18 cellular contexts compared by ENCODE assay signal in the genomic region with DNA sequence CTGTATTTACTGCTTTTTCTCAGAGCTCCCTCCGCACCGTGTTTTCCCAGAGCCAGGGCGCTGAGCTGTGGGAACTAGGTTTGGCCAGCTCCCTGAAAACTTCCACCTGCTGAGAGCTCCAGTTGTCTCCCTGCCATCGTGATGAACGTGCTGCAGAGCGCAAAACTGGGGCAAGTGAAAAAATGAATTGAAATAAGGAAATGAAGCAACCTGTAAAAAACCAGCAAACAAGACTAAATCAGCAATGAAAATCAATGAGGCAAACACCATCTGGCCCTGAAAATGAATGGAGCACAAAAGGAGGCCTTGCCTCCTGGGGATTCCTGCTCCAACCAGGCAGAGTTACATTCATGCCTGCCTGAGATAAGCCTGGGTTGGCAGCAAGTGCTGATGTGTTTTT.
DNase-seq lines count a peak whose midpoint lies in the region; ATAC-seq and TF ChIP-seq lines count a peak whose summit lies in the region.
"Had no signal": no experiment of that assay in that cellular context is flagged by ENCODE, and none has a peak within 500 bp of the region (broad histone marks: within the 10 kb centered on the region; RNA-seq: fewer than 3 reads in every experiment).

No MANE protein-coding gene starts in this region.

- H3K4me3 Mint-ChIP-seq in brain: peak overlapping the region in 2 of 5 experiments; percentile 45 to 55
- no peak overlapping the region for H3K4me3 Mint-ChIP-seq in osteocyte (ENCODE audit: unreplicated experiment)
- H3K4me3 Mint-ChIP-seq in activated CD4-positive, alpha-beta T cell treated with anti-CD3 and anti-CD28 coated beads, Interleukin-2, amount 10 ng/mL, durations not matched to agents 7 days and 5 days: no peak overlapping the region
- H3K4me3 Mint-ChIP-seq: activated naive CD4-positive, alpha-beta T cell treated with anti-CD3 and anti-CD28 coated beads, Interleukin-2, amount 10 ng/mL, durations not matched to agents 7 days and 5 days; CD8-positive, alpha-beta memory T cell had no signal

- H3K36me3 Mint-ChIP-seq in brain (no peaks in the 10 kb centered on the region), osteocyte (ENCODE audit: unreplicated experiment) (no peaks in the 10 kb centered on the region)
- H3K36me3 Mint-ChIP-seq in activated CD4-positive, alpha-beta T cell treated with anti-CD3 and anti-CD28 coated beads, Interleukin-2, amount 10 ng/mL, durations not matched to agents 7 days and 5 days (ENCODE audit: low read depth): no peaks in the 10 kb centered on the region
- H3K36me3 Mint-ChIP-seq: activated naive CD4-positive, alpha-beta T cell treated with anti-CD3 and anti-CD28 coated beads, Interleukin-2, amount 10 ng/mL, durations not matched to agents 7 days and 5 days had no signal

- no peak for TF ChIP-seq CTCF in brain (conservative IDR thresholded peaks at IDR 0.05)
- TF ChIP-seq CTCF in osteocyte (IDR thresholded peaks at IDR 0.05): no peak
- no peak for TF ChIP-seq CTCF in foreskin keratinocyte (conservative IDR thresholded peaks at IDR 0.05)

- peak overlapping the region; percentile 44 to 100 (median 87) for H3K27ac Mint-ChIP-seq in brain
- H3K27ac Mint-ChIP-seq in osteocyte (ENCODE audit: unreplicated experiment): no peak overlapping the region
- H3K27ac Mint-ChIP-seq in activated CD4-positive, alpha-beta T cell treated with anti-CD3 and anti-CD28 coated beads, Interleukin-2, amount 10 ng/mL, durations not matched to agents 7 days and 5 days: no peak overlapping the region
- H3K27ac Mint-ChIP-seq: activated naive CD4-positive, alpha-beta T cell treated with anti-CD3 and anti-CD28 coated beads, Interleukin-2, amount 10 ng/mL, durations not matched to agents 7 days and 5 days; CD8-positive, alpha-beta memory T cell had no signal

- H3K27ac ChIP-seq in foreskin keratinocyte: no peak overlapping the region
- H3K27ac ChIP-seq: brain microvascular endothelial cell, KMS-11, neutrophil had no signal

- H3K27me3 Mint-ChIP-seq in brain: peaks cover 4% of the 10 kb centered on the region
- no peaks in the 10 kb centered on the region for H3K27me3 Mint-ChIP-seq in osteocyte (ENCODE audit: unreplicated experiment)
- no peaks in the 10 kb centered on the region for H3K27me3 Mint-ChIP-seq in activated CD4-positive, alpha-beta T cell treated with anti-CD3 and anti-CD28 coated beads, Interleukin-2, amount 10 ng/mL, durations not matched to agents 7 days and 5 days
- H3K27me3 Mint-ChIP-seq: activated naive CD4-positive, alpha-beta T cell treated with anti-CD3 and anti-CD28 coated beads, Interleukin-2, amount 10 ng/mL, durations not matched to agents 7 days and 5 days; CD8-positive, alpha-beta memory T cell had no signal

- no peaks in the 10 kb centered on the region for H3K27me3 ChIP-seq in foreskin keratinocyte
- H3K27me3 ChIP-seq: brain microvascular endothelial cell, neutrophil had no signal

- H3K4me1 ChIP-seq in foreskin keratinocyte: no peaks in the 10 kb centered on the region

- H3K9me3 Mint-ChIP-seq in brain: peaks cover 0 to 4% (median 0%) of the 10 kb centered on the region in 5 experiments
- H3K9me3 Mint-ChIP-seq in osteocyte (ENCODE audit: unreplicated experiment): no peaks in the 10 kb centered on the region
- H3K9me3 Mint-ChIP-seq in activated CD4-positive, alpha-beta T cell treated with anti-CD3 and anti-CD28 coated beads, Interleukin-2, amount 10 ng/mL, durations not matched to agents 7 days and 5 days: no peaks in the 10 kb centered on the region
- H3K9me3 Mint-ChIP-seq: activated naive CD4-positive, alpha-beta T cell treated with anti-CD3 and anti-CD28 coated beads, Interleukin-2, amount 10 ng/mL, durations not matched to agents 7 days and 5 days; CD8-positive, alpha-beta memory T cell had no signal

- ATAC-seq in foreskin keratinocyte: no peak
- ATAC-seq: PC-3; stimulated activated naive CD8-positive, alpha-beta T cell treated with anti-CD3 and anti-CD28 coated beads, Interleukin-15, Interleukin-2, amounts not matched to agents 100 U/mL and 50 U/mL, for 24 hours had no signal

- H3K4me1 Mint-ChIP-seq in brain (peaks cover 31% of the 10 kb centered on the region), osteocyte (ENCODE audit: unreplicated experiment) (no peaks in the 10 kb centered on the region)
- peaks cover 2% of the 10 kb centered on the region for H3K4me1 Mint-ChIP-seq in activated CD4-positive, alpha-beta T cell treated with anti-CD3 and anti-CD28 coated beads, Interleukin-2, amount 10 ng/mL, durations not matched to agents 7 days and 5 days
- H3K4me1 Mint-ChIP-seq: activated naive CD4-positive, alpha-beta T cell treated with anti-CD3 and anti-CD28 coated beads, Interleukin-2, amount 10 ng/mL, durations not matched to agents 7 days and 5 days; CD8-positive, alpha-beta memory T cell had no signal

- POLR2A ChIA-PET in activated CD4-positive, alpha-beta T cell treated with anti-CD3 and anti-CD28 coated beads, Interleukin-2, amount 10 ng/mL, durations not matched to agents 7 days and 5 days (lab: Charles Lee): no interaction called here

- CTCF ChIA-PET in activated CD4-positive, alpha-beta T cell treated with anti-CD3 and anti-CD28 coated beads, Interleukin-2, amount 10 ng/mL, durations not matched to agents 7 days and 5 days (lab: Charles Lee): interaction anchor here (1.2 kb wide), 1 partner anchor 61 kb away, joined by 3 read pairs; no protein-coding TSS in a partner anchor

- DNase-seq in NCI-H748 (lab: John Stamatoyannopoulos, UW; ENCODE audit: unreplicated experiment) (peak; percentile 47), NCI-H748 treated with DMSO at 0.1 percent for 48 hours (lab: John Stamatoyannopoulos, UW) (no peak), NCI-H1694 (lab: John Stamatoyannopoulos, UW) (peak; percentile 96), osteocyte (ENCODE audit: extremely low spot score, unreplicated experiment) (peak; percentile 56), foreskin keratinocyte (no peak), UCSD-AML1 (lab: John Stamatoyannopoulos, UW; ENCODE audit: unreplicated experiment) (no peak)
- DNase-seq in activated CD4-positive, alpha-beta T cell treated with anti-CD3 and anti-CD28 coated beads, Interleukin-2, amount 10 ng/mL, durations not matched to agents 7 days and 5 days: no peak
- DNase-seq: activated naive CD4-positive, alpha-beta T cell treated with anti-CD3 and anti-CD28 coated beads, Interleukin-2, amount 10 ng/mL, durations not matched to agents 7 days and 5 days; brain microvascular endothelial cell; CD8-positive, alpha-beta memory T cell; effector CD4-positive, alpha-beta T cell; GF-D8; NCI-H2029 treated with DMSO at 0.1 percent for 48 hours; PC-3; stimulated activated naive CD8-positive, alpha-beta T cell treated with anti-CD3 and anti-CD28 coated beads, Interleukin-15, Interleukin-2, amounts not matched to agents 100 U/mL and 50 U/mL, for 24 hours had no signal

Comparison
In these comparisons a context has a peak if more than half of its experiments do, and no peak if none do; other contexts are left out.
1. DNase-seq: peak in NCI-H748 (single experiment), NCI-H1694 (single experiment) and osteocyte (single experiment); none in NCI-H748 treated with DMSO at 0.1 percent for 48 hours (single experiment), activated CD4-positive, alpha-beta T cell treated with anti-CD3 and anti-CD28 coated beads, Interleukin-2, amount 10 ng/mL, durations not matched to agents 7 days and 5 days (single experiment), foreskin keratinocyte (0 of 2) and UCSD-AML1 (single experiment).
2. H3K27ac Mint-ChIP-seq: peak in brain (5 of 5); none in osteocyte (single experiment) and activated CD4-positive, alpha-beta T cell treated with anti-CD3 and anti-CD28 coated beads, Interleukin-2, amount 10 ng/mL, durations not matched to agents 7 days and 5 days (single experiment).